ENCODE assay signal across 8 cellular contexts in the genomic region with DNA sequence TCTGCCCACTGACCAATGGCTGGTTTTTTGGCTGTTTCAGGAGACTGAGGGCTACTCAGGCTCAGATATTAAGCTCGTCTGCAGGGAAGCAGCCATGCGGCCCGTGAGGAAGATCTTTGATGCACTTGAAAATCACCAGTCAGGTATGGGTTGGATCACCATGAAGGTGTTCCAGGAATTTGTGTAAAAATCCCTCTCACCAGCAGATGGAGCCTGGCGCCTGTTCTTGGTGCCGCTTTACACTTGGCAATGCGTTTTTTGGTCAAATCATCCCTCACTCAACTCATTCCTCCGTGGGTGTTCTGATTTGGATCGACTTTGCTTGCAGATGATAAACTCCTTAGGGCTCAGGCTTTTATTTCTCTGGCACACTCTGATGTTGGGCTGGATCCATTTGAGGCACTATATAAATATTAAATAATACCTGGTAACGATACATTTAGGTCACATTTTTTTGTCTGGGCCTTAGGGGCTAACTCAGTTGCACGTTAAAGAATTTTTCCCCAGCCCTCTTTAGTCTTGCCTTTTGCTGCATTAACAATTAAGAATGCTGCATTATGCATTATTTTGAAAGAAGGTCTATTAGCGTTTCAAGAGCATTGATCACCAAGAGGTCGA. TPM values are rescaled to one million over a fixed set of nuclear protein-coding genes. Genes with fewer than 3 reads are reported as not detected.
DNase-seq lines count a peak whose midpoint lies in the region; ATAC-seq, FAIRE-seq and TF ChIP-seq lines count a peak whose summit lies in the region.

No MANE protein-coding gene starts in this region.

- TF ChIP-seq CTCF in WTC11 (IDR thresholded peaks at IDR 0.05) (peak; percentile 50), bronchial epithelial cell (IDR thresholded peaks at IDR 0.05; ENCODE audit: insufficient read depth, low read length, severe bottlenecking) (peak; percentile 88), kidney (IDR thresholded peaks at IDR 0.05; ENCODE audit: borderline replicate concordance, extremely low read depth, insufficient read depth) (peak; percentile 73)

- DNase-seq in NCI-H2081 (lab: John Stamatoyannopoulos, UW) (peak; percentile 35 to 59), NCI-H2081 treated with DMSO at 0.1 percent for 48 hours (lab: John Stamatoyannopoulos, UW) (no peak), NCI-H1417 treated with DMSO at 0.1 percent for 48 hours (lab: John Stamatoyannopoulos, UW) (peak; percentile 4), WTC11 (ENCODE audit: low spot score) (peak; percentile 79), bronchial epithelial cell (ENCODE audit: low read depth) (peak; percentile 64), kidney (no peak)
- peak; percentile 58 to 66 for DNase-seq in stimulated activated CD4-positive, alpha-beta T cell treated with anti-CD3 and anti-CD28 coated beads, Interleukin-2, amount 100 ng/mL, for 48 hours

- H3K27me3 Mint-ChIP-seq in WTC11 (ENCODE audit: low read depth), result no peaks in the 10 kb centered on the region

- FAIRE-seq in bronchial epithelial cell (lab: Jason Lieb, UNC), result no peak
- FAIRE-seq in kidney (lab: Jason Lieb, UNC), result no peak

- ATAC-seq in WTC11 (peak; percentile 90), HG03442 (IDR thresholded peaks at IDR 0.05; ENCODE audit: unreplicated experiment) (no peak)

- H3K9me3 ChIP-seq in kidney (ENCODE audit: control insufficient read depth in 1 of 2, low read length in 2 of 2), result no peaks in the 10 kb centered on the region

- H3K9me3 Mint-ChIP-seq in WTC11, result no peaks in the 10 kb centered on the region

- no peak overlapping the region for H3K4me3 Mint-ChIP-seq in WTC11

- POLR2A ChIA-PET in WTC11 (lab: Charles Lee), result no interaction called here

- CTCF ChIA-PET in WTC11 (lab: Charles Lee), result interaction anchor here (0.6 to 2.1 kb wide), 10 partner anchors 8 to 160 kb away, joined by 3 to 25 read pairs (median 3); a partner anchor contains a TSS

- H3K36me3 ChIP-seq in bronchial epithelial cell (ENCODE audit: control insufficient read depth, insufficient read depth, low read length) (no peaks in the 10 kb centered on the region), kidney (ENCODE audit: control insufficient read depth in 1 of 2, insufficient read depth in 2 of 2, low read length in 2 of 2) (peaks cover 0 to 6% of the 10 kb centered on the region in 2 donors)

- no peaks in the 10 kb centered on the region for H3K4me1 ChIP-seq in kidney (ENCODE audit: control insufficient read depth in 1 of 2, insufficient read depth in 1 of 2, low read depth in 1 of 2, low read length in 2 of 2)

- H3K27me3 ChIP-seq in bronchial epithelial cell (ENCODE audit: control insufficient read depth, insufficient read depth, low read length), result no peaks in the 10 kb centered on the region

- intact Hi-C loops in kidney (cut with DNase I), result loop anchor here (10.0 kb wide), 1 partner anchor 104 kb away; no protein-coding TSS in a partner anchor

- H3K27ac Mint-ChIP-seq in WTC11, result no peak overlapping the region

- no peaks in the 10 kb centered on the region for H3K36me3 Mint-ChIP-seq in WTC11

- no peak overlapping the region for H3K4me3 ChIP-seq in bronchial epithelial cell (ENCODE audit: low read depth, low read length)
- H3K4me3 ChIP-seq in kidney (ENCODE audit: low read length in 2 of 2), result no peak overlapping the region

- peaks cover 16% of the 10 kb centered on the region for H3K4me1 Mint-ChIP-seq in WTC11

- H3K9ac ChIP-seq in kidney (ENCODE audit: low read length in 2 of 2), result no peak overlapping the region

- H3K27ac ChIP-seq in kidney (ENCODE audit: low read depth in 2 of 2, low read length in 2 of 2), result no peak overlapping the region

TF ChIP-seq in WTC11, 78 proteins besides CTCF, POLR2A, EP300 and RAD21 (continues in another document):
- TF ChIP-seq ZNF416 (CRISPR knock-in tag; IDR thresholded peaks at IDR 0.05) (no peak), NR3C1 (CRISPR knock-in tag; conservative IDR thresholded peaks at IDR 0.05; ENCODE audit: low read depth) (no peak), GRHL2 (CRISPR knock-in tag; IDR thresholded peaks at IDR 0.05; ENCODE audit: insufficient replicate concordance, severe bottlenecking) (no peak), ZNF219 (CRISPR knock-in tag; IDR thresholded peaks at IDR 0.05; ENCODE audit: borderline replicate concordance) (no peak), TCF7 (CRISPR knock-in tag; IDR thresholded peaks at IDR 0.05; ENCODE audit: low read depth) (no peak), ZNF396 (CRISPR knock-in tag; IDR thresholded peaks at IDR 0.05; ENCODE audit: borderline replicate concordance) (no peak), ATF1 (CRISPR knock-in tag; IDR thresholded peaks at IDR 0.05) (no peak), NFE2L1 (CRISPR knock-in tag; IDR thresholded peaks at IDR 0.05) (no peak), NFATC4 (CRISPR knock-in tag; IDR thresholded peaks at IDR 0.05) (no peak), SP1 (CRISPR knock-in tag; conservative IDR thresholded peaks at IDR 0.05) (no peak), JUN (CRISPR knock-in tag; IDR thresholded peaks at IDR 0.05) (no peak)
- TF ChIP-seq, protein P1, sequence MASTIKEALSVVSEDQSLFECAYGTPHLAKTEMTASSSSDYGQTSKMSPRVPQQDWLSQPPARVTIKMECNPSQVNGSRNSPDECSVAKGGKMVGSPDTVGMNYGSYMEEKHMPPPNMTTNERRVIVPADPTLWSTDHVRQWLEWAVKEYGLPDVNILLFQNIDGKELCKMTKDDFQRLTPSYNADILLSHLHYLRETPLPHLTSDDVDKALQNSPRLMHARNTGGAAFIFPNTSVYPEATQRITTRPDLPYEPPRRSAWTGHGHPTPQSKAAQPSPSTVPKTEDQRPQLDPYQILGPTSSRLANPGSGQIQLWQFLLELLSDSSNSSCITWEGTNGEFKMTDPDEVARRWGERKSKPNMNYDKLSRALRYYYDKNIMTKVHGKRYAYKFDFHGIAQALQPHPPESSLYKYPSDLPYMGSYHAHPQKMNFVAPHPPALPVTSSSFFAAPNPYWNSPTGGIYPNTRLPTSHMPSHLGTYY (CRISPR knock-in tag; IDR thresholded peaks at IDR 0.05), result no peak
- TF ChIP-seq, protein P2, sequence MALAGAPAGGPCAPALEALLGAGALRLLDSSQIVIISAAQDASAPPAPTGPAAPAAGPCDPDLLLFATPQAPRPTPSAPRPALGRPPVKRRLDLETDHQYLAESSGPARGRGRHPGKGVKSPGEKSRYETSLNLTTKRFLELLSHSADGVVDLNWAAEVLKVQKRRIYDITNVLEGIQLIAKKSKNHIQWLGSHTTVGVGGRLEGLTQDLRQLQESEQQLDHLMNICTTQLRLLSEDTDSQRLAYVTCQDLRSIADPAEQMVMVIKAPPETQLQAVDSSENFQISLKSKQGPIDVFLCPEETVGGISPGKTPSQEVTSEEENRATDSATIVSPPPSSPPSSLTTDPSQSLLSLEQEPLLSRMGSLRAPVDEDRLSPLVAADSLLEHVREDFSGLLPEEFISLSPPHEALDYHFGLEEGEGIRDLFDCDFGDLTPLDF (CRISPR knock-in tag; IDR thresholded peaks at IDR 0.05), result no peak
- TF ChIP-seq, protein P3, sequence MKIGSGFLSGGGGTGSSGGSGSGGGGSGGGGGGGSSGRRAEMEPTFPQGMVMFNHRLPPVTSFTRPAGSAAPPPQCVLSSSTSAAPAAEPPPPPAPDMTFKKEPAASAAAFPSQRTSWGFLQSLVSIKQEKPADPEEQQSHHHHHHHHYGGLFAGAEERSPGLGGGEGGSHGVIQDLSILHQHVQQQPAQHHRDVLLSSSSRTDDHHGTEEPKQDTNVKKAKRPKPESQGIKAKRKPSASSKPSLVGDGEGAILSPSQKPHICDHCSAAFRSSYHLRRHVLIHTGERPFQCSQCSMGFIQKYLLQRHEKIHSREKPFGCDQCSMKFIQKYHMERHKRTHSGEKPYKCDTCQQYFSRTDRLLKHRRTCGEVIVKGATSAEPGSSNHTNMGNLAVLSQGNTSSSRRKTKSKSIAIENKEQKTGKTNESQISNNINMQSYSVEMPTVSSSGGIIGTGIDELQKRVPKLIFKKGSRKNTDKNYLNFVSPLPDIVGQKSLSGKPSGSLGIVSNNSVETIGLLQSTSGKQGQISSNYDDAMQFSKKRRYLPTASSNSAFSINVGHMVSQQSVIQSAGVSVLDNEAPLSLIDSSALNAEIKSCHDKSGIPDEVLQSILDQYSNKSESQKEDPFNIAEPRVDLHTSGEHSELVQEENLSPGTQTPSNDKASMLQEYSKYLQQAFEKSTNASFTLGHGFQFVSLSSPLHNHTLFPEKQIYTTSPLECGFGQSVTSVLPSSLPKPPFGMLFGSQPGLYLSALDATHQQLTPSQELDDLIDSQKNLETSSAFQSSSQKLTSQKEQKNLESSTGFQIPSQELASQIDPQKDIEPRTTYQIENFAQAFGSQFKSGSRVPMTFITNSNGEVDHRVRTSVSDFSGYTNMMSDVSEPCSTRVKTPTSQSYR (CRISPR knock-in tag; IDR thresholded peaks at IDR 0.05), result no peak
- TF ChIP-seq, protein P4, sequence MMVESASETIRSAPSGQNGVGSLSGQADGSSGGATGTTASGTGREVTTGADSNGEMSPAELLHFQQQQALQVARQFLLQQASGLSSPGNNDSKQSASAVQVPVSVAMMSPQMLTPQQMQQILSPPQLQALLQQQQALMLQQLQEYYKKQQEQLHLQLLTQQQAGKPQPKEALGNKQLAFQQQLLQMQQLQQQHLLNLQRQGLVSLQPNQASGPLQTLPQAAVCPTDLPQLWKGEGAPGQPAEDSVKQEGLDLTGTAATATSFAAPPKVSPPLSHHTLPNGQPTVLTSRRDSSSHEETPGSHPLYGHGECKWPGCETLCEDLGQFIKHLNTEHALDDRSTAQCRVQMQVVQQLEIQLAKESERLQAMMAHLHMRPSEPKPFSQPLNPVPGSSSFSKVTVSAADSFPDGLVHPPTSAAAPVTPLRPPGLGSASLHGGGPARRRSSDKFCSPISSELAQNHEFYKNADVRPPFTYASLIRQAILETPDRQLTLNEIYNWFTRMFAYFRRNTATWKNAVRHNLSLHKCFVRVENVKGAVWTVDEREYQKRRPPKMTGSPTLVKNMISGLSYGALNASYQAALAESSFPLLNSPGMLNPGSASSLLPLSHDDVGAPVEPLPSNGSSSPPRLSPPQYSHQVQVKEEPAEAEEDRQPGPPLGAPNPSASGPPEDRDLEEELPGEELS (CRISPR knock-in tag; IDR thresholded peaks at IDR 0.05), result no peak

RNA-seq across cellular contexts. Expression of a gene that starts 50.0 kb away (rescaled TPM):
- total RNA-seq in WTC11 (2021) (42.1 to 57.6 TPM (median 49.6 TPM) in 3 replicates), bronchial epithelial cell (12.6 and 18.2 TPM in 2 replicates), kidney (41.0 TPM)
- 46.2 TPM for polyA plus RNA-seq in kidney (ENCODE audit: insufficient read depth, low read depth, low replicate concordance)

Comparison
In these comparisons a context has a peak if more than half of its experiments do, and no peak if none do; other contexts are left out.
1. DNase-seq: peak in NCI-H2081 (2 of 2), NCI-H1417 treated with DMSO at 0.1 percent for 48 hours (single experiment), WTC11 (single experiment), bronchial epithelial cell (single experiment) and stimulated activated CD4-positive, alpha-beta T cell treated with anti-CD3 and anti-CD28 coated beads, Interleukin-2, amount 100 ng/mL, for 48 hours (2 of 2); none in NCI-H2081 treated with DMSO at 0.1 percent for 48 hours (single experiment) and kidney (single experiment).
2. Peak in every context shown above with its lines, with median percentiles within 50 percentile points of each other: CTCF ChIP-seq.